8 cellular contexts compared by ENCODE assay signal in genomic region chr15:88894819-88895767, GRCh38. TPM values are rescaled to one million over a fixed set of nuclear protein-coding genes. Genes with fewer than 3 reads are reported as not detected.
DNase-seq lines count a peak whose midpoint lies in the region; ATAC-seq and TF ChIP-seq lines count a peak whose summit lies in the region.

Gene HAPLN3, minus strand, starts transcription at chr15:88895544. Its CDS starts 8,246 bp downstream, at chr15:88887298.

- H3K27me3 Mint-ChIP-seq in Calu3 (ENCODE audit: unreplicated experiment) = peaks cover 12% of the 10 kb centered on the region

- H3K36me3 ChIP-seq in kidney epithelial cell (ENCODE audit: control insufficient read depth, insufficient read depth, low read length) = no peaks in the 10 kb centered on the region

- ATAC-seq in HG02571 (IDR thresholded peaks at IDR 0.05; ENCODE audit: unreplicated experiment) (peak; percentile 48), HG03280 (IDR thresholded peaks at IDR 0.05; ENCODE audit: unreplicated experiment) (no peak)

- no TSS peak for BruUV-seq in Calu3 (replicated peaks; lab: Mats Ljungman, UMichigan)

- peaks cover 4% of the 10 kb centered on the region for H3K27me3 ChIP-seq in kidney epithelial cell (ENCODE audit: control insufficient read depth, insufficient read depth, low read length)

- in situ Hi-C loops in astrocyte of the spinal cord (cut with HindIII; ENCODE audit: low sequenced_read_pairs) = no loop called here

- no peak within 1 kb of the TSS for H3K27ac Mint-ChIP-seq in Calu3 (ENCODE audit: unreplicated experiment)

- H3K36me3 Mint-ChIP-seq in Calu3 (ENCODE audit: insufficient read depth, unreplicated experiment) = peaks cover 7% of the 10 kb centered on the region

- DNase-seq in Calu3 (peak; percentile 59), astrocyte of the spinal cord (ENCODE audit: low read depth, low spot score) (no peak), kidney epithelial cell (ENCODE audit: low read depth) (no peak), DMS79 treated with DMSO at 0.1 percent for 48 hours (lab: John Stamatoyannopoulos, UW) (no peak)
- DNase-seq in stimulated activated CD4-positive, alpha-beta T cell treated with anti-CD3 and anti-CD28 coated beads, Interleukin-4, amount 100 ng/mL, for 24 hours = peak; percentile 70

- no peak for TF ChIP-seq CTCF in Calu3 (IDR thresholded peaks at IDR 0.05; ENCODE audit: unreplicated experiment)
- TF ChIP-seq CTCF in astrocyte of the spinal cord (IDR thresholded peaks at IDR 0.05; ENCODE audit: low read depth, low read length) = no peak
- no peak for TF ChIP-seq CTCF in kidney epithelial cell (IDR thresholded peaks at IDR 0.05; ENCODE audit: insufficient read depth, low read length, poor library complexity, severe bottlenecking)

- H3K4me3 ChIP-seq in astrocyte of the spinal cord (ENCODE audit: low read depth, low read length) = peak within 1 kb of the TSS; percentile 52
- H3K4me3 ChIP-seq in kidney epithelial cell (ENCODE audit: low read depth, low read length) = peak within 1 kb of the TSS; percentile 53

- peaks cover 16% of the 10 kb centered on the region for H3K4me1 Mint-ChIP-seq in Calu3 (ENCODE audit: low read depth, unreplicated experiment)

- CTCF ChIA-PET in Calu3 (lab: Charles Lee) = interaction anchor here (0.6 to 1.6 kb wide), 2 partner anchors 10 kb away, joined by 3 to 7 read pairs; no protein-coding TSS in a partner anchor

- peak within 1 kb of the TSS; percentile 52 for H3K4me3 Mint-ChIP-seq in Calu3 (ENCODE audit: low read depth, unreplicated experiment)

- no peaks in the 10 kb centered on the region for H3K9me3 Mint-ChIP-seq in Calu3 (ENCODE audit: low read depth, unreplicated experiment)

- intact Hi-C loops in Calu3 (cut with micrococcal nuclease; ENCODE audit: unreplicated experiment) = loop anchor here (1.0 to 5.0 kb wide), 4 partner anchors 122 to 348 kb away; partner anchors contain the start of gene FANCI
- intact Hi-C loops in T-helper 2 cell treated with Interferon-gamma antibody and Interleukin-4, amounts not matched to agents 100 ng/mL and 5 ng/mL, for 36 hours (cut with micrococcal nuclease) = loop anchor here (1.0 to 10.0 kb wide), 8 partner anchors 9 to 440 kb away; partner anchors contain the start of genes ABHD2, FANCI, MFGE8 and MRPL46

RNA-seq across cellular contexts. Expression of gene HAPLN3, which starts in this region (rescaled TPM):
- total RNA-seq in Calu3 (2022) (8.8 and 9.1 TPM in 2 replicates), kidney epithelial cell (16.8 and 28.2 TPM in 2 replicates)
- total RNA-seq in T-helper 2 cell treated with Interferon-gamma antibody and Interleukin-4, amounts not matched to agents 100 ng/mL and 5 ng/mL, for 36 hours = 92.4 and 101 TPM in 2 replicates

Comparison
In these comparisons a context has a peak if more than half of its experiments do, and no peak if none do; other contexts are left out.
1. DNase-seq: peak in Calu3 (single experiment) and stimulated activated CD4-positive, alpha-beta T cell treated with anti-CD3 and anti-CD28 coated beads, Interleukin-4, amount 100 ng/mL, for 24 hours (single experiment); none in astrocyte of the spinal cord (single experiment), kidney epithelial cell (single experiment) and DMS79 treated with DMSO at 0.1 percent for 48 hours (single experiment).